Comparison of ENCODE assay signal across 30 cellular contexts in genomic region chr22:22001664-22002525, GRCh38.
"Had no signal": no experiment of that assay in that cellular context is flagged by ENCODE, and none has a peak within 500 bp of the region (broad histone marks: within the 10 kb centered on the region; RNA-seq: fewer than 3 reads in every experiment).

No MANE protein-coding gene starts in this region.

- H3K27ac ChIP-seq: adrenal gland, body of pancreas, cardiac muscle cell had no signal

- ATAC-seq: activated CD8-positive, alpha-beta T cell treated with anti-CD3 and anti-CD28 coated beads for 36 hours; activated naive CD4-positive, alpha-beta T cell treated with anti-CD3 and anti-CD28 coated beads, Interleukin-2, amount 50 U/mL, for 72 hours; activated T-cell treated with anti-CD3 and anti-CD28 coated beads, Interleukin-2, amount 50 U/mL, for 4 hours; activated T-cell treated with anti-CD3 and anti-CD28 coated beads, Interleukin-2, amount 50 U/mL, for 72 hours; activated T-helper 17 cell treated with anti-CD3 and anti-CD28 coated beads, Interleukin-2, amount 50 U/mL, for 72 hours; body of pancreas had no signal

- H3K4me3 ChIP-seq: adrenal gland, body of pancreas, cardiac muscle cell had no signal

- H3K27me3 ChIP-seq: adrenal gland, body of pancreas had no signal

- H3K36me3 ChIP-seq: adrenal gland, cardiac muscle cell had no signal

- DNase-seq: activated B cell treated with CpG ODN at 0.5 μM for 24 hours; activated CD4-positive, alpha-beta memory T cell treated with anti-CD3 and anti-CD28 coated beads for 36 hours; activated CD4-positive, alpha-beta T cell treated with anti-CD3 and anti-CD28 coated beads for 4 hours; activated CD4-positive, alpha-beta T cell treated with anti-CD3 and anti-CD28 coated beads, Interleukin-2, amount 10 ng/mL, durations not matched to agents 24 days and 14 days; activated CD4-positive, alpha-beta T cell treated with anti-CD3 and anti-CD28 coated beads, Interleukin-2, amount 50 U/mL, for 1 hour; activated CD4-positive, alpha-beta T cell treated with anti-CD3 and anti-CD28 coated beads, Interleukin-2, amount 50 U/mL, for 4 hours; activated CD4-positive, CD25-positive, alpha-beta regulatory T cell treated with anti-CD3 and anti-CD28 coated beads, Interleukin-2, amount 50 U/mL, for 72 hours; activated CD8-positive, alpha-beta memory T cell treated with anti-CD3 and anti-CD28 coated beads, Interleukin-2, amount 50 U/mL, for 4 hours; activated CD8-positive, alpha-beta T cell treated with anti-CD3 and anti-CD28 coated beads for 36 hours; activated effector memory CD4-positive, alpha-beta T cell treated with anti-CD3 and anti-CD28 coated beads, Interleukin-2, amount 50 U/mL, for 16 hours; activated gamma-delta T cell treated with Interleukin-2 at 50 U/mL for 16 hours; activated naive CD4-positive, alpha-beta T cell; activated naive CD4-positive, alpha-beta T cell treated with anti-CD3 and anti-CD28 coated beads for 36 hours; activated naive CD4-positive, alpha-beta T cell treated with anti-CD3 and anti-CD28 coated beads, Interleukin-2, amount 50 U/mL, for 16 hours; activated naive CD8-positive, alpha-beta T cell treated with anti-CD3 and anti-CD28 coated beads for 36 hours; activated T-cell treated with anti-CD3 and anti-CD28 coated beads for 4 hours; activated T-cell treated with anti-CD3 and anti-CD28 coated beads, Interleukin-2, amount 50 U/mL, for 1 hour; activated T-cell treated with anti-CD3 and anti-CD28 coated beads, Interleukin-2, amount 50 U/mL, for 4 hours; activated T-cell treated with anti-CD3 and anti-CD28 coated beads, Interleukin-2, amount 50 U/mL, for 72 hours; adrenal gland; amniotic stem cell; aorta; body of pancreas; caudate nucleus; cerebellar nuclear complex; T-helper 2 cell; T-helper 9 cell had no signal
